15 cellular contexts compared by ENCODE assay signal in genomic region chr11:10289765-10290420, GRCh38. TPM values are rescaled to one million over a fixed set of nuclear protein-coding genes. Genes with fewer than 3 reads are reported as not detected.
A peak's percentile ranks its signal among the peaks of the same experiment; 100 is the strongest.
DNase-seq lines count a peak whose midpoint lies in the region; ATAC-seq and TF ChIP-seq lines count a peak whose summit lies in the region.
"Had no signal": no experiment of that assay in that cellular context is flagged by ENCODE, and none has a peak within 500 bp of the region (broad histone marks: within the 10 kb centered on the region; RNA-seq: fewer than 3 reads in every experiment).

No MANE protein-coding gene starts in this region.

- H3K36me3 ChIP-seq in IMR-90 (ENCODE audit: control insufficient read depth, insufficient read depth, low read length): peaks cover 10% of the 10 kb centered on the region

- H2BK20ac ChIP-seq in IMR-90 (ENCODE audit: low read depth, low read length): no peak overlapping the region

- H2AK5ac ChIP-seq in IMR-90 (ENCODE audit: low read depth, low read length): peak overlapping the region; percentile 38; the same call in 1 of the 2 replicates

- H3K23ac ChIP-seq in IMR-90 (ENCODE audit: low read depth, low read length): no peak overlapping the region

- H2BK120ac ChIP-seq in IMR-90 (ENCODE audit: low read depth, low read length): no peak overlapping the region

- ATAC-seq in CD4-positive, alpha-beta T cell (ENCODE audit: poor library complexity): no peak
- no peak for ATAC-seq in IMR-90 (ENCODE audit: low read depth)
- ATAC-seq in activated CD8-positive, alpha-beta T cell treated with anti-CD3 and anti-CD28 coated beads for 36 hours: no peak

- H3K27me3 ChIP-seq in CD4-positive, alpha-beta T cell (ENCODE audit: control insufficient read depth, insufficient read depth, low read length): peaks cover 8% of the 10 kb centered on the region
- H3K27me3 ChIP-seq in IMR-90 (ENCODE audit: control insufficient read depth, insufficient read depth, low read length): no peaks in the 10 kb centered on the region

- H4K8ac ChIP-seq in IMR-90 (ENCODE audit: low read depth in 2 of 2, low read length in 2 of 2): peak overlapping the region in 1 of 2 experiments; percentile 11; a peak in 1 of 4 replicates

- H3K79me1 ChIP-seq in IMR-90 (ENCODE audit: low read depth in 1 of 2, low read length in 2 of 2): peaks cover 32 to 83% of the 10 kb centered on the region in 2 experiments

- intact Hi-C loops in CD4-positive, alpha-beta T cell (cut with DNase I, micrococcal nuclease): loop anchor here in 1 of 2 experiments (5.0 to 10.0 kb wide), 4 partner anchors 165 to 1375 kb away; partner anchors contain the start of genes AKIP1 and AMPD3
- intact Hi-C loops in IMR-90 (cut with micrococcal nuclease): loop anchor here (5.0 kb wide), 1 partner anchor 33 kb away; no protein-coding TSS in a partner anchor
- intact Hi-C loops in dendritic cell treated with granulocyte-macrophage colony-stimulating factor and Interleukin-4, amounts not matched to agents 40 ng/mL and 50 ng/mL, for 4 days (cut with micrococcal nuclease): loop anchor here (2.0 kb wide), 1 partner anchor 15 kb away; the partner anchor contains the start of gene ADM
- intact Hi-C loops in activated CD8-positive, alpha-beta T cell treated with anti-CD3 and anti-CD28 coated beads for 36 hours (cut with micrococcal nuclease): loop anchor here (10.0 kb wide), 1 partner anchor 675 kb away; no protein-coding TSS in a partner anchor

- H3K18ac ChIP-seq in IMR-90 (ENCODE audit: low read depth, low read length): no peak overlapping the region

- dilution Hi-C loops in IMR-90 (cut with HindIII; ENCODE audit: low sequenced_read_pairs, unreplicated experiment): no loop called here

- H3K4me1 ChIP-seq in IMR-90 (ENCODE audit: control insufficient read depth, insufficient read depth, low read length): peaks cover 15% of the 10 kb centered on the region

- no peak for DNase-seq in CD4-positive, alpha-beta T cell
- DNase-seq in IMR-90 (no peak), osteocyte (ENCODE audit: extremely low spot score, unreplicated experiment) (no peak), LoVo (ENCODE audit: low spot score) (no peak), HPDE6-E6E7 (ENCODE audit: extremely low spot score) (no peak)
- no peak for DNase-seq in activated CD8-positive, alpha-beta T cell treated with anti-CD3 and anti-CD28 coated beads for 36 hours
- DNase-seq: DMS153, KG1, NCI-H1694, NCI-H524, Right ventricle myocardium superior, SK-N-SH had no signal

- peak overlapping the region; percentile 24; the same call in 1 of the 2 replicates for H4K91ac ChIP-seq in IMR-90 (ENCODE audit: insufficient read depth, low read depth, low read length)

- TF ChIP-seq POLR2A in IMR-90 (IDR thresholded peaks at IDR 0.05; ENCODE audit: low read depth, low read length): no peak

- H3K27ac Mint-ChIP-seq in CD4-positive, alpha-beta T cell: no peak overlapping the region
- H3K27ac Mint-ChIP-seq in dendritic cell treated with granulocyte-macrophage colony-stimulating factor and Interleukin-4, amounts not matched to agents 40 ng/mL and 50 ng/mL, for 4 days: peak overlapping the region; percentile 74
- H3K27ac Mint-ChIP-seq in osteocyte (ENCODE audit: unreplicated experiment): peak overlapping the region; percentile 9
- H3K27ac Mint-ChIP-seq in activated CD8-positive, alpha-beta T cell treated with anti-CD3 and anti-CD28 coated beads for 36 hours: no peak overlapping the region

- H3K9ac ChIP-seq in IMR-90 (ENCODE audit: low read depth, low read length): no peak overlapping the region
- H3K9ac ChIP-seq: SK-N-SH had no signal

- no peak overlapping the region for H2AFZ ChIP-seq in IMR-90 (replicated peaks; ENCODE audit: low read length, poor library complexity)

- no peak for TF ChIP-seq RAD21 in IMR-90 (IDR thresholded peaks at IDR 0.05; ENCODE audit: low read length)

- peaks cover 8% of the 10 kb centered on the region for H3K27me3 Mint-ChIP-seq in CD4-positive, alpha-beta T cell
- no peaks in the 10 kb centered on the region for H3K27me3 Mint-ChIP-seq in dendritic cell treated with granulocyte-macrophage colony-stimulating factor and Interleukin-4, amounts not matched to agents 40 ng/mL and 50 ng/mL, for 4 days
- H3K27me3 Mint-ChIP-seq in osteocyte (ENCODE audit: unreplicated experiment): no peaks in the 10 kb centered on the region
- peaks cover 6% of the 10 kb centered on the region for H3K27me3 Mint-ChIP-seq in activated CD8-positive, alpha-beta T cell treated with anti-CD3 and anti-CD28 coated beads for 36 hours

- H3K9me3 ChIP-seq in CD4-positive, alpha-beta T cell (ENCODE audit: control insufficient read depth, low read length): no peaks in the 10 kb centered on the region
- H3K9me3 ChIP-seq in IMR-90 (ENCODE audit: control insufficient read depth, insufficient read depth, low read length): no peaks in the 10 kb centered on the region
- H3K9me3 ChIP-seq: Caco-2, SK-N-SH had no signal

- H3K4me2 ChIP-seq in IMR-90 (ENCODE audit: low read depth, low read length): no peak overlapping the region
- H3K4me2 ChIP-seq: SK-N-SH had no signal

- peaks cover 26% of the 10 kb centered on the region for H4K20me1 ChIP-seq in IMR-90 (ENCODE audit: insufficient read depth, low read length)

- H2AK9ac ChIP-seq in IMR-90 (replicated peaks; ENCODE audit: low read depth, low read length, poor library complexity): no peak overlapping the region

- CTCF ChIA-PET in CD4-positive, alpha-beta T cell (lab: Charles Lee): no interaction called here
- CTCF ChIA-PET in IMR-90 (lab: Yijun Ruan, JAX): no interaction called here
- CTCF ChIA-PET in activated CD8-positive, alpha-beta T cell treated with anti-CD3 and anti-CD28 coated beads for 36 hours (lab: Charles Lee): interaction anchor here (1.0 to 1.7 kb wide), 3 partner anchors 8 to 14 kb away, joined by 3 to 4 read pairs (median 3); no protein-coding TSS in a partner anchor

- no peak overlapping the region for H3K56ac ChIP-seq in IMR-90 (ENCODE audit: extremely low read depth, insufficient read depth, low read length)

- no peak overlapping the region for H3K4me3 ChIP-seq in IMR-90 (ENCODE audit: insufficient read depth, low read depth, low read length)

- H3K27ac ChIP-seq in CD4-positive, alpha-beta T cell (ENCODE audit: low read depth, low read length): no peak overlapping the region
- no peak overlapping the region for H3K27ac ChIP-seq in IMR-90 (ENCODE audit: insufficient read depth, low read length)
- H3K27ac ChIP-seq: C4-2B had no signal

- H3K4me3 Mint-ChIP-seq in CD4-positive, alpha-beta T cell: peak overlapping the region; percentile 7
- H3K4me3 Mint-ChIP-seq in dendritic cell treated with granulocyte-macrophage colony-stimulating factor and Interleukin-4, amounts not matched to agents 40 ng/mL and 50 ng/mL, for 4 days: no peak overlapping the region
- no peak overlapping the region for H3K4me3 Mint-ChIP-seq in osteocyte (ENCODE audit: unreplicated experiment)
- H3K4me3 Mint-ChIP-seq in activated CD8-positive, alpha-beta T cell treated with anti-CD3 and anti-CD28 coated beads for 36 hours: no peak overlapping the region

- H2BK5ac ChIP-seq in IMR-90 (ENCODE audit: low read depth, low read length, poor library complexity, severe bottlenecking): no peak overlapping the region

- H3K4ac ChIP-seq in IMR-90 (ENCODE audit: low read depth, low read length): peak overlapping the region; percentile 36

- 92% methylated on average over 2 of the region's 10 CpGs; no CpG with 5 or more reads in 1 of the 2 experiments for WGBS in IMR-90 (ENCODE audit: extremely low coverage in 2 of 2, insufficient read length in 1 of 2), 2 experiments

- H3K4me1 Mint-ChIP-seq in CD4-positive, alpha-beta T cell (ENCODE audit: low read depth): peaks cover 18% of the 10 kb centered on the region
- H3K4me1 Mint-ChIP-seq in dendritic cell treated with granulocyte-macrophage colony-stimulating factor and Interleukin-4, amounts not matched to agents 40 ng/mL and 50 ng/mL, for 4 days (ENCODE audit: low read depth): peaks cover 74% of the 10 kb centered on the region
- H3K4me1 Mint-ChIP-seq in osteocyte (ENCODE audit: unreplicated experiment): peaks cover 36% of the 10 kb centered on the region
- H3K4me1 Mint-ChIP-seq in activated CD8-positive, alpha-beta T cell treated with anti-CD3 and anti-CD28 coated beads for 36 hours (ENCODE audit: low read depth): peaks cover 21% of the 10 kb centered on the region

- H4K5ac ChIP-seq in IMR-90 (ENCODE audit: low read depth, low read length): no peak overlapping the region

- H3K9me1 ChIP-seq in IMR-90 (ENCODE audit: insufficient read depth, low read length): peaks cover 13% of the 10 kb centered on the region

- TF ChIP-seq CTCF in CD4-positive, alpha-beta T cell (IDR thresholded peaks at IDR 0.05): no peak
- TF ChIP-seq CTCF in IMR-90 (conservative IDR thresholded peaks at IDR 0.05; ENCODE audit: low read depth, low read length): no peak
- no peak for TF ChIP-seq CTCF in osteocyte (IDR thresholded peaks at IDR 0.05)
- TF ChIP-seq CTCF in activated CD8-positive, alpha-beta T cell treated with anti-CD3 and anti-CD28 coated beads for 36 hours (IDR thresholded peaks at IDR 0.05): no peak

- in situ Hi-C loops in IMR-90 (cut with MboI; ENCODE audit: low sequenced_read_pairs): no loop called here

- no peak overlapping the region for H2BK15ac ChIP-seq in IMR-90 (ENCODE audit: low read depth, low read length)

- no TSS peak for BruUV-seq in IMR-90 (replicated peaks; lab: Mats Ljungman, UMichigan)

- POLR2A ChIA-PET in CD4-positive, alpha-beta T cell (lab: Charles Lee): no interaction called here
- POLR2A ChIA-PET in IMR-90 (lab: Charles Lee; ENCODE audit: unreplicated experiment): no interaction called here
- POLR2A ChIA-PET in activated CD8-positive, alpha-beta T cell treated with anti-CD3 and anti-CD28 coated beads for 36 hours (lab: Charles Lee): no interaction called here

- H3K14ac ChIP-seq in IMR-90 (replicated peaks; ENCODE audit: low read depth, low read length): no peak overlapping the region

- H3K9me3 Mint-ChIP-seq in CD4-positive, alpha-beta T cell: no peaks in the 10 kb centered on the region
- H3K9me3 Mint-ChIP-seq in dendritic cell treated with granulocyte-macrophage colony-stimulating factor and Interleukin-4, amounts not matched to agents 40 ng/mL and 50 ng/mL, for 4 days: no peaks in the 10 kb centered on the region
- H3K9me3 Mint-ChIP-seq in osteocyte (ENCODE audit: unreplicated experiment): no peaks in the 10 kb centered on the region
- H3K9me3 Mint-ChIP-seq in activated CD8-positive, alpha-beta T cell treated with anti-CD3 and anti-CD28 coated beads for 36 hours: no peaks in the 10 kb centered on the region

- H3K36me3 Mint-ChIP-seq in CD4-positive, alpha-beta T cell (ENCODE audit: low read depth): peaks cover 1% of the 10 kb centered on the region
- peaks cover 16% of the 10 kb centered on the region for H3K36me3 Mint-ChIP-seq in dendritic cell treated with granulocyte-macrophage colony-stimulating factor and Interleukin-4, amounts not matched to agents 40 ng/mL and 50 ng/mL, for 4 days (ENCODE audit: low read depth)
- peaks cover 4% of the 10 kb centered on the region for H3K36me3 Mint-ChIP-seq in osteocyte (ENCODE audit: unreplicated experiment)
- no peaks in the 10 kb centered on the region for H3K36me3 Mint-ChIP-seq in activated CD8-positive, alpha-beta T cell treated with anti-CD3 and anti-CD28 coated beads for 36 hours (ENCODE audit: low read depth)

RNA-seq across cellular contexts. Expression of gene SBF2, which starts 4.1 kb away (rescaled TPM):
- total RNA-seq in CD4-positive, alpha-beta T cell: 10 to 100 TPM; 14.2 to 15.2 TPM
- total RNA-seq in IMR-90 (2012; rRNA removed) (45.8 and 51.8 TPM in 2 replicates), osteocyte (65.2 and 80.0 TPM in 2 replicates)
- polyA plus RNA-seq in IMR-90 (2012; rRNA removed): 21.7 and 23.8 TPM in 2 replicates
- 7.6 and 9.9 TPM in 2 replicates for polyA plus RNA-seq in IMR-90 (2012; cell fraction: cytosol; rRNA removed)
- polyA plus RNA-seq in IMR-90 (2012; cell fraction: nucleus; rRNA removed; ENCODE audit: low replicate concordance): 13.3 and 78.3 TPM in 2 replicates
- 10 to 100 TPM in 1 of 2 experiments, 1 to 10 TPM in 1; 10.0 to 11.0 TPM for total RNA-seq in activated CD8-positive, alpha-beta T cell treated with anti-CD3 and anti-CD28 coated beads for 36 hours

RNA-seq across cellular contexts. Expression of gene ADM, which starts 15.0 kb away (rescaled TPM):
- total RNA-seq in CD4-positive, alpha-beta T cell: 1 to 10 TPM; 1.5 to 1.8 TPM
- total RNA-seq in IMR-90 (2012; rRNA removed) (328 and 559 TPM in 2 replicates), osteocyte (239 and 244 TPM in 2 replicates)
- 268 and 357 TPM in 2 replicates for polyA plus RNA-seq in IMR-90 (2012; rRNA removed)
- polyA plus RNA-seq in IMR-90 (2012; cell fraction: cytosol; rRNA removed): 627 and 1,317 TPM in 2 replicates
- polyA plus RNA-seq in IMR-90 (2012; cell fraction: nucleus; rRNA removed; ENCODE audit: low replicate concordance): 480 and 671 TPM in 2 replicates
- 10 to 100 TPM; 43.1 to 46.9 TPM for total RNA-seq in activated CD8-positive, alpha-beta T cell treated with anti-CD3 and anti-CD28 coated beads for 36 hours

Comparison
In these comparisons a context has a peak if more than half of its experiments do, and no peak if none do; other contexts are left out.
1. H3K27ac Mint-ChIP-seq: peak in dendritic cell treated with granulocyte-macrophage colony-stimulating factor and Interleukin-4, amounts not matched to agents 40 ng/mL and 50 ng/mL, for 4 days (single experiment) and osteocyte (single experiment); none in CD4-positive, alpha-beta T cell (single experiment) and activated CD8-positive, alpha-beta T cell treated with anti-CD3 and anti-CD28 coated beads for 36 hours (single experiment).
2. RNA of gene ADM, which starts 15.0 kb away (total RNA-seq): 328 to 559 TPM in IMR-90, 239 to 244 TPM in osteocyte and 43.1 to 46.9 TPM in activated CD8-positive, alpha-beta T cell treated with anti-CD3 and anti-CD28 coated beads for 36 hours; 1.5 to 1.8 TPM in CD4-positive, alpha-beta T cell; every median in the first group is over 10 times any median in the second.